Comparison of ENCODE assay signal across 12 cellular contexts in genomic region chr2:189477756-189478155, GRCh38. TPM values are rescaled to one million over a fixed set of nuclear protein-coding genes. Genes with fewer than 3 reads are reported as not detected.
DNase-seq lines count a peak whose midpoint lies in the region; ATAC-seq, FAIRE-seq and TF ChIP-seq lines count a peak whose summit lies in the region.
"Had no signal": no experiment of that assay in that cellular context is flagged by ENCODE, and none has a peak within 500 bp of the region (broad histone marks: within the 10 kb centered on the region; RNA-seq: fewer than 3 reads in every experiment).

No MANE protein-coding gene starts in this region.

- TF ChIP-seq RAD21 in HepG2 (CRISPR knock-in tag; IDR thresholded peaks at IDR 0.05) = no peak

- 100% methylated on average over 1 of the region's 1 CpG for WGBS in HepG2 (ENCODE audit: low lambda C conversion rate)

- no peaks in the 10 kb centered on the region for H3K79me2 ChIP-seq in HepG2 (ENCODE audit: insufficient read depth, low read length)

- no TSS peak for BruUV-seq in HepG2 (replicated peaks; lab: Mats Ljungman, UMichigan)

- CTCF ChIA-PET in HepG2 (lab: Yijun Ruan, JAX; ENCODE audit: low intra/inter-chr PET ratio, low total read pairs) = no interaction called here

- no peak overlapping the region for H3K27ac ChIP-seq in HepG2 (ENCODE audit: extremely low read length, insufficient read depth, low read length)

- no peak for TF ChIP-seq EP300 in HepG2 (IDR thresholded peaks at IDR 0.05; ENCODE audit: low read depth in 2 of 2, low read length in 2 of 2)
- TF ChIP-seq EP300 in HepG2 (CRISPR knock-in tag; IDR thresholded peaks at IDR 0.05; ENCODE audit: borderline replicate concordance) = no peak

- H3K27me3 ChIP-seq in NT2/D1 (ENCODE audit: insufficient read depth, insufficient read length) (no peaks in the 10 kb centered on the region), HepG2 (ENCODE audit: control insufficient read depth in 1 of 2, insufficient read depth in 2 of 2, low read length in 2 of 2) (no peaks in the 10 kb centered on the region)

- no peak overlapping the region for H2AFZ ChIP-seq in HepG2 (ENCODE audit: low read length)

- peaks cover 42% of the 10 kb centered on the region for H3K36me3 ChIP-seq in NT2/D1 (ENCODE audit: insufficient read depth, insufficient read length, low read length)
- peaks cover 5 to 20% of the 10 kb centered on the region in 2 experiments for H3K36me3 ChIP-seq in HepG2 (replicated peaks in 1 of 2; ENCODE audit: control insufficient read depth in 1 of 2, insufficient read depth in 2 of 2, low read length in 2 of 2)

- no peaks in the 10 kb centered on the region for H3K4me1 ChIP-seq in NT2/D1 (ENCODE audit: insufficient read depth, insufficient read length)
- no peaks in the 10 kb centered on the region for H3K4me1 ChIP-seq in HepG2 (ENCODE audit: insufficient read depth, low read length)

- no peak overlapping the region for H3K4me2 ChIP-seq in HepG2 (ENCODE audit: low read depth, low read length)

- H3K4me3 ChIP-seq in NT2/D1 (ENCODE audit: insufficient read length, low read depth) (no peak overlapping the region), HepG2 (replicated peaks in 1 of 3; ENCODE audit: insufficient read depth in 1 of 3, low read depth in 2 of 3, low read length in 3 of 3) (no peak overlapping the region)

- H3K9me3 ChIP-seq in NT2/D1 (ENCODE audit: insufficient read depth, low read length) (no peaks in the 10 kb centered on the region), HepG2 (ENCODE audit: low read length) (no peaks in the 10 kb centered on the region)

- POLR2A ChIA-PET in HepG2 (lab: Yijun Ruan, JAX) = interaction anchor here (1.2 kb wide), 1 partner anchor 103 kb away, joined by 4 read pairs; the partner anchor contains the start of gene SLC40A1

- in situ Hi-C loops in HepG2 (cut with HindIII; ENCODE audit: extremely low pct_ligation_motif_present, low pct_unique_long_range_greater_than_20kb) = no loop called here

- TF ChIP-seq CTCF in HepG2 (CRISPR knock-in tag; IDR thresholded peaks at IDR 0.05) = no peak

- H3K9ac ChIP-seq in NT2/D1 (ENCODE audit: insufficient read length, low read depth) = no peak overlapping the region
- no peak overlapping the region for H3K9ac ChIP-seq in HepG2 (ENCODE audit: insufficient read depth, low read depth, low read length)

- intact Hi-C loops in Right ventricle myocardium inferior (cut with DNase I) (no loop called here), cardiac septum (cut with DNase I) (no loop called here), HepG2 (cut with micrococcal nuclease; ENCODE audit: unreplicated experiment) (no loop called here)

- FAIRE-seq in HepG2 (lab: Jason Lieb, UNC) = no peak

- ATAC-seq in Right ventricle myocardium inferior (peak; percentile 13), HepG2 (peak; percentile 48), HG03095 (IDR thresholded peaks at IDR 0.05; ENCODE audit: unreplicated experiment) (no peak)

- H4K20me1 ChIP-seq in HepG2 (ENCODE audit: insufficient read depth, low read length) = no peaks in the 10 kb centered on the region

- 0 out of 4 replicates have a peak, but pooled peaks of 1 of the 2 experiments have one; percentile 22 for TF ChIP-seq POLR2A in HepG2 (IDR thresholded peaks at IDR 0.05; ENCODE audit: insufficient read depth in 1 of 2, low read depth in 2 of 2, low read length in 2 of 2)

- DNase-seq in Right ventricle myocardium inferior (ENCODE audit: missing footprints) (no peak), cardiac septum (ENCODE audit: low spot score) (no peak), NT2/D1 (ENCODE audit: low read depth, low spot score) (peak; percentile 8), HepG2 (ENCODE audit: low spot score) (no peak), amniotic stem cell (lab: John Stamatoyannopoulos, UW) (no peak), glomerular visceral epithelial cell (ENCODE audit: extremely low spot score) (no peak)
- DNase-seq: ACHN, DMS 273 treated with DMSO at 0.1 percent for 48 hours, NCI-H2029, NCI-H510A, OCI-M1 had no signal

TF ChIP-seq in HepG2, 621 proteins besides CTCF, POLR2A, EP300 and RAD21:
- TF ChIP-seq POLR2AphosphoS5 (IDR thresholded peaks at IDR 0.05; ENCODE audit: low read depth, low read length) (0 out of 2 replicates have a peak, but pooled peaks have one; percentile 8), RBM22 (optimal IDR thresholded peaks at IDR 0.05; ENCODE audit: low read length) (peak; percentile 37), ZFAT (CRISPR knock-in tag; conservative IDR thresholded peaks at IDR 0.05) (no peak), POLR2G (IDR thresholded peaks at IDR 0.05; ENCODE audit: low read depth, low read length) (peak; percentile 28; the same call in 1 of the 2 replicates)

RNA-seq across cellular contexts. Expression of gene WDR75, which starts 36.5 kb away (rescaled TPM):
- total RNA-seq in Right ventricle myocardium inferior (16.5 TPM), cardiac septum (13.8 TPM), HepG2 (2016; rRNA removed; fragmentation: Illumina TruSeq; extraction: Trizol) (74.1 and 106 TPM in 2 replicates)
- total RNA-seq in HepG2 (2016; cell fraction: cytosol; rRNA removed; fragmentation: Illumina TruSeq; extraction: Trizol; ENCODE audit: low read depth) = 6.7 and 7.8 TPM in 2 replicates
- 78.8 and 111 TPM in 2 replicates for total RNA-seq in HepG2 (2016; cell fraction: insoluble cytoplasmic fraction; rRNA removed; fragmentation: Illumina TruSeq; extraction: Trizol)
- total RNA-seq in HepG2 (2016; cell fraction: membrane; rRNA removed; fragmentation: Illumina TruSeq; extraction: Trizol) = 18.3 and 22.3 TPM in 2 replicates
- total RNA-seq in HepG2 (2016; cell fraction: nucleus; rRNA removed; fragmentation: Illumina TruSeq; extraction: Trizol) = 104 and 105 TPM in 2 replicates
- 54.5 and 63.0 TPM in 2 replicates for polyA plus RNA-seq in HepG2 (2011; rRNA removed)
- 11.8 and 17.9 TPM in 2 replicates for polyA plus RNA-seq in HepG2 (2011; cell fraction: cytosol; rRNA removed)
- polyA plus RNA-seq in HepG2 (2011; cell fraction: nucleus; rRNA removed) = 60.9 and 85.0 TPM in 2 replicates
- 34.1 and 68.0 TPM in 2 replicates for polyA plus RNA-seq in HepG2 (2012)
- polyA plus RNA-seq in HepG2 (2016; cell fraction: cytosol; fragmentation: Illumina TruSeq; extraction: Trizol; ENCODE audit: low read depth) = 2.4 and 2.5 TPM in 2 replicates
- 68.6 and 69.2 TPM in 2 replicates for polyA plus RNA-seq in HepG2 (2016; cell fraction: insoluble cytoplasmic fraction; fragmentation: Illumina TruSeq; extraction: Trizol; ENCODE audit: low read depth)
- 5.7 and 7.8 TPM in 2 replicates for polyA plus RNA-seq in HepG2 (2016; cell fraction: membrane; fragmentation: Illumina TruSeq; extraction: Trizol; ENCODE audit: low read depth)
- 100 and 103 TPM in 2 replicates for polyA plus RNA-seq in HepG2 (2016; cell fraction: nucleus; fragmentation: Illumina TruSeq; extraction: Trizol; ENCODE audit: insufficient read depth, low read depth)
- polyA minus RNA-seq in HepG2 (2011; rRNA and poly(A)+ RNA removed; ENCODE audit: low replicate concordance) = 46.4 and 64.2 TPM in 2 replicates
- polyA minus RNA-seq in HepG2 (2011; cell fraction: cytosol; rRNA and poly(A)+ RNA removed) = 20.1 and 21.0 TPM in 2 replicates
- polyA minus RNA-seq in HepG2 (2011; cell fraction: nucleus; rRNA and poly(A)+ RNA removed) = 240 and 258 TPM in 2 replicates
